9 cellular contexts compared by ENCODE assay signal in the genomic region with DNA sequence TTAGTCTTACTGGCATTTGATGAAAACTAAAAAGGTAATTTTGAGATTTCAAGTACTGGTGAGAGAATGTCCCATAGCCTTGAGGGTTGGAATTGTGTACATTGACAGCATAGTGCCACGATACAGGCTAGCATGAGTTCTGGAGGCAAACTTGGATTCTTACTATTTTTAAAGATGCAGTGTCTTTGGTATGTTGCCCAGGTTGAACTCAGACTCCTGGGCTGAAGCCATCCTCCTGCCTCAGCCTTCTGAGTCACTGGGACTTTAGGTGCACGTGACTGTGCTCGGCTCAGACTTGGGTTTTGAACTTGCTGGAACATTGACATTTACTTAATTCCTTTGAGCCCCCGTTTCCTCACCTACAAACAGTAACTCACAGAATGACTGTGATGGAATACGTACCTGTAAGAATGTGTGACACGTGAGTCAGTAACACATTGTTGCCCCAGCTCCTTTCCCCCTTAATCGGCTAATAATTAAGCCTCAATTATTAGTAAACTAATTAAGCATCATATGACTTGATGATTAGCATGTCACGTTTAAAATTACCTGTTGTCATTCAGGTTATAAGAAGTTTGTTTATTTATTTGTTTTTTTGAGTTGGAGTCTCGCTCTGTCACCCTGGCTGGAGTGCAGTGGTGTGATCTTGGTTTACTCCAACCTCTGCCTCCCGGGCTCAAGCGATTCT. TPM values are rescaled to one million over a fixed set of nuclear protein-coding genes. Genes with fewer than 3 reads are reported as not detected.
DNase-seq lines count a peak whose midpoint lies in the region; ATAC-seq and TF ChIP-seq lines count a peak whose summit lies in the region.
"Had no signal": no experiment of that assay in that cellular context is flagged by ENCODE, and none has a peak within 500 bp of the region (broad histone marks: within the 10 kb centered on the region; RNA-seq: fewer than 3 reads in every experiment).

No MANE protein-coding gene starts in this region.

- no peak overlapping the region for H3K27ac ChIP-seq in CD8-positive, alpha-beta memory T cell (ENCODE audit: low read depth, low read length)
- peak overlapping the region; percentile 36 for H3K27ac ChIP-seq in SU-DHL-6 (ENCODE audit: low read depth, low read length)

- POLR2A ChIA-PET in CD8-positive, alpha-beta memory T cell (lab: Charles Lee), result no interaction called here

- no peaks in the 10 kb centered on the region for H3K9me3 Mint-ChIP-seq in CD8-positive, alpha-beta memory T cell

- H3K4me1 ChIP-seq in CD8-positive, alpha-beta memory T cell (ENCODE audit: insufficient read depth, low read length), result peaks cover 67% of the 10 kb centered on the region

- H3K79me2 ChIP-seq in SU-DHL-6 (ENCODE audit: insufficient read depth, low read length), result peaks cover 100% of the 10 kb centered on the region

- H3K9me3 ChIP-seq in CD8-positive, alpha-beta memory T cell (ENCODE audit: low read length), result no peaks in the 10 kb centered on the region
- H3K9me3 ChIP-seq in SU-DHL-6 (ENCODE audit: insufficient read depth, low read length), result no peaks in the 10 kb centered on the region

- H2AFZ ChIP-seq in SU-DHL-6 (ENCODE audit: low read depth, low read length, severe bottlenecking), result no peak overlapping the region

- H3K9ac ChIP-seq in SU-DHL-6 (ENCODE audit: low read length), result peak overlapping the region; percentile 43

- no peak for TF ChIP-seq CTCF in SU-DHL-6 (IDR thresholded peaks at IDR 0.05; ENCODE audit: insufficient read depth, low read length, poor library complexity, severe bottlenecking)
- TF ChIP-seq CTCF in retinal pigment epithelial cell (conservative IDR thresholded peaks at IDR 0.05; ENCODE audit: low read depth, low read length), result no peak

- peaks cover 0 to 36% (median 4%) of the 10 kb centered on the region in 3 donors for H3K36me3 Mint-ChIP-seq in CD8-positive, alpha-beta memory T cell

- CTCF ChIA-PET in CD8-positive, alpha-beta memory T cell (lab: Charles Lee), result no interaction called here

- no peaks in the 10 kb centered on the region for H3K36me3 ChIP-seq in CD8-positive, alpha-beta memory T cell (ENCODE audit: insufficient read depth, low read length)
- H3K36me3 ChIP-seq in SU-DHL-6 (ENCODE audit: low read length), result no peaks in the 10 kb centered on the region

- peaks cover 14% of the 10 kb centered on the region for H4K20me1 ChIP-seq in SU-DHL-6 (ENCODE audit: low read depth, low read length)

- peak overlapping the region in 6 of 7 donors; percentile 16 to 85 (median 44) for H3K4me3 Mint-ChIP-seq in CD8-positive, alpha-beta memory T cell

- H3K4me2 ChIP-seq in SU-DHL-6 (ENCODE audit: low read depth, low read length, poor library complexity, severe bottlenecking), result peak overlapping the region; percentile 99

- peaks cover 69 to 92% (median 87%) of the 10 kb centered on the region in 3 donors for H3K4me1 Mint-ChIP-seq in CD8-positive, alpha-beta memory T cell

- H3K4me3 ChIP-seq in CD8-positive, alpha-beta memory T cell (ENCODE audit: low read length), result no peak overlapping the region
- H3K4me3 ChIP-seq in SU-DHL-6 (ENCODE audit: insufficient read depth, low read length, poor library complexity, severe bottlenecking) (peak overlapping the region; percentile 18), retinal pigment epithelial cell (ENCODE audit: low read length) (no peak overlapping the region)

- no peak for ATAC-seq in GM19351 (IDR thresholded peaks at IDR 0.05; ENCODE audit: unreplicated experiment)
- no peak for ATAC-seq in GM21529 (IDR thresholded peaks at IDR 0.05; ENCODE audit: unreplicated experiment)
- no peak for ATAC-seq in HG03342 (IDR thresholded peaks at IDR 0.05; ENCODE audit: unreplicated experiment)

- H3K27ac Mint-ChIP-seq in CD8-positive, alpha-beta memory T cell, result peak overlapping the region in 2 of 8 donors; percentile 15 to 29

- H3F3A ChIP-seq in SU-DHL-6 (ENCODE audit: insufficient read depth), result peaks cover 14% of the 10 kb centered on the region

- no peaks in the 10 kb centered on the region for H3K27me3 Mint-ChIP-seq in CD8-positive, alpha-beta memory T cell

- H3K27me3 ChIP-seq in CD8-positive, alpha-beta memory T cell (ENCODE audit: insufficient read depth, low read length, poor library complexity, severe bottlenecking), result no peaks in the 10 kb centered on the region
- H3K27me3 ChIP-seq in SU-DHL-6 (ENCODE audit: low read length), result no peaks in the 10 kb centered on the region

- no peak for DNase-seq in CD8-positive, alpha-beta memory T cell
- peak; percentile 73 for DNase-seq in fibroblast of gingiva (ENCODE audit: low read depth)
- DNase-seq in retinal pigment epithelial cell (ENCODE audit: low read depth), result peak; percentile 68
- no peak for DNase-seq in NCI-H446 (lab: John Stamatoyannopoulos, UW)
- DNase-seq: stimulated activated CD8-positive, alpha-beta memory T cell treated with anti-CD3 and anti-CD28 coated beads, Interleukin-4, amount 100 ng/mL, for 48 hours had no signal

- no peaks in the 10 kb centered on the region for H3K9me2 ChIP-seq in SU-DHL-6 (replicated peaks; ENCODE audit: insufficient read depth, low read length)

RNA-seq across cellular contexts. Expression of gene DNAJB6, which starts 10.6 kb away (rescaled TPM):
- total RNA-seq in CD8-positive, alpha-beta memory T cell, result 100 to 1,000 TPM; 121 to 124 TPM
- polyA plus RNA-seq in CD8-positive, alpha-beta memory T cell, result 147 TPM

Comparison
In these comparisons a context has a peak if more than half of its experiments do, and no peak if none do; other contexts are left out.
1. DNase-seq: peak in fibroblast of gingiva (single experiment) and retinal pigment epithelial cell (single experiment); none in CD8-positive, alpha-beta memory T cell (0 of 5) and NCI-H446 (0 of 2).